1 cellular context compared by ENCODE assay signal in the genomic region with DNA sequence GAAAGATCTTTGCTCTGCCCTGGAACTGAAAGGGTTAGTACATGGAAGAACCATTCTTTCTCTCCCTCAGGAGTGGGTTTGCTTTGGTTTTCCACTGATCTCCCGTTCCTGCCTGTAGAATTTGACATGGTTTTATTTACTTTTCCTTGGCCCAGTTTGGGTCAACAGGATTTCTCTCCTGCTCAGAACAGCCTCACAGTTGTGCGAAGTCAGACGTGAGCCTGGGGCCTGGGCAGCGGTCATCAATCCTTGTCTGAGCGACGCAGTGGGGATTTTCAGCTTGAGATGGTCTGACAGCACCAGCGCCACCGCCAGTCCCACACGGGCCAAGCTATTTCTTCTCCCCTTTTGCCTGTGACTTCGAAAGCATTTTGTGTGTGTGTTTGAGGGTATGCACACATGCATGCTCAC.
TF ChIP-seq lines count a peak whose summit lies in the region.

No MANE protein-coding gene starts in this region.

TF ChIP-seq in HepG2, 621 proteins besides CTCF, POLR2A, EP300 and RAD21 (continued from another document):
- TF ChIP-seq, protein P1, sequence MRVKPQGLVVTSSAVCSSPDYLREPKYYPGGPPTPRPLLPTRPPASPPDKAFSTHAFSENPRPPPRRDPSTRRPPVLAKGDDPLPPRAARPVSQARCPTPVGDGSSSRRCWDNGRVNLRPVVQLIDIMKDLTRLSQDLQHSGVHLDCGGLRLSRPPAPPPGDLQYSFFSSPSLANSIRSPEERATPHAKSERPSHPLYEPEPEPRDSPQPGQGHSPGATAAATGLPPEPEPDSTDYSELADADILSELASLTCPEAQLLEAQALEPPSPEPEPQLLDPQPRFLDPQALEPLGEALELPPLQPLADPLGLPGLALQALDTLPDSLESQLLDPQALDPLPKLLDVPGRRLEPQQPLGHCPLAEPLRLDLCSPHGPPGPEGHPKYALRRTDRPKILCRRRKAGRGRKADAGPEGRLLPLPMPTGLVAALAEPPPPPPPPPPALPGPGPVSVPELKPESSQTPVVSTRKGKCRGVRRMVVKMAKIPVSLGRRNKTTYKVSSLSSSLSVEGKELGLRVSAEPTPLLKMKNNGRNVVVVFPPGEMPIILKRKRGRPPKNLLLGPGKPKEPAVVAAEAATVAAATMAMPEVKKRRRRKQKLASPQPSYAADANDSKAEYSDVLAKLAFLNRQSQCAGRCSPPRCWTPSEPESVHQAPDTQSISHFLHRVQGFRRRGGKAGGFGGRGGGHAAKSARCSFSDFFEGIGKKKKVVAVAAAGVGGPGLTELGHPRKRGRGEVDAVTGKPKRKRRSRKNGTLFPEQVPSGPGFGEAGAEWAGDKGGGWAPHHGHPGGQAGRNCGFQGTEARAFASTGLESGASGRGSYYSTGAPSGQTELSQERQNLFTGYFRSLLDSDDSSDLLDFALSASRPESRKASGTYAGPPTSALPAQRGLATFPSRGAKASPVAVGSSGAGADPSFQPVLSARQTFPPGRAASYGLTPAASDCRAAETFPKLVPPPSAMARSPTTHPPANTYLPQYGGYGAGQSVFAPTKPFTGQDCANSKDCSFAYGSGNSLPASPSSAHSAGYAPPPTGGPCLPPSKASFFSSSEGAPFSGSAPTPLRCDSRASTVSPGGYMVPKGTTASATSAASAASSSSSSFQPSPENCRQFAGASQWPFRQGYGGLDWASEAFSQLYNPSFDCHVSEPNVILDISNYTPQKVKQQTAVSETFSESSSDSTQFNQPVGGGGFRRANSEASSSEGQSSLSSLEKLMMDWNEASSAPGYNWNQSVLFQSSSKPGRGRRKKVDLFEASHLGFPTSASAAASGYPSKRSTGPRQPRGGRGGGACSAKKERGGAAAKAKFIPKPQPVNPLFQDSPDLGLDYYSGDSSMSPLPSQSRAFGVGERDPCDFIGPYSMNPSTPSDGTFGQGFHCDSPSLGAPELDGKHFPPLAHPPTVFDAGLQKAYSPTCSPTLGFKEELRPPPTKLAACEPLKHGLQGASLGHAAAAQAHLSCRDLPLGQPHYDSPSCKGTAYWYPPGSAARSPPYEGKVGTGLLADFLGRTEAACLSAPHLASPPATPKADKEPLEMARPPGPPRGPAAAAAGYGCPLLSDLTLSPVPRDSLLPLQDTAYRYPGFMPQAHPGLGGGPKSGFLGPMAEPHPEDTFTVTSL (CRISPR knock-in tag; IDR thresholded peaks at IDR 0.05; ENCODE audit: borderline replicate concordance), result peak; percentile 63; the same call in 1 of the 2 replicates
- TF ChIP-seq HOXA5 (CRISPR knock-in tag; IDR thresholded peaks at IDR 0.05), result peak; percentile 86; the same call in 1 of the 2 replicates
- TF ChIP-seq, protein P2, sequence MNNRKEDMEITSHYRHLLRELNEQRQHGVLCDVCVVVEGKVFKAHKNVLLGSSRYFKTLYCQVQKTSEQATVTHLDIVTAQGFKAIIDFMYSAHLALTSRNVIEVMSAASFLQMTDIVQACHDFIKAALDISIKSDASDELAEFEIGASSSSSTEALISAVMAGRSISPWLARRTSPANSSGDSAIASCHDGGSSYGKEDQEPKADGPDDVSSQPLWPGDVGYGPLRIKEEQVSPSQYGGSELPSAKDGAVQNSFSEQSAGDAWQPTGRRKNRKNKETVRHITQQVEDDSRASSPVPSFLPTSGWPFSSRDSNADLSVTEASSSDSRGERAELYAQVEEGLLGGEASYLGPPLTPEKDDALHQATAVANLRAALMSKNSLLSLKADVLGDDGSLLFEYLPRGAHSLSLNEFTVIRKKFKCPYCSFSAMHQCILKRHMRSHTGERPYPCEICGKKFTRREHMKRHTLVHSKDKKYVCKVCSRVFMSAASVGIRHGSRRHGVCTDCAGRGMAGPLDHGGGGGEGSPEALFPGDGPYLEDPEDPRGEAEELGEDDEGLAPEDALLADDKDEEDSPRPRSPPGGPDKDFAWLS (CRISPR knock-in tag; IDR thresholded peaks at IDR 0.05; ENCODE audit: borderline replicate concordance), result no peak
- TF ChIP-seq FOXA3 (CRISPR knock-in tag; IDR thresholded peaks at IDR 0.05), result peak; percentile 78
- no peak for TF ChIP-seq HNF4A (CRISPR knock-in tag; IDR thresholded peaks at IDR 0.05)
- no peak for TF ChIP-seq IRX3 (CRISPR knock-in tag; IDR thresholded peaks at IDR 0.05; ENCODE audit: borderline replicate concordance, low read depth)
- TF ChIP-seq, protein P3, sequence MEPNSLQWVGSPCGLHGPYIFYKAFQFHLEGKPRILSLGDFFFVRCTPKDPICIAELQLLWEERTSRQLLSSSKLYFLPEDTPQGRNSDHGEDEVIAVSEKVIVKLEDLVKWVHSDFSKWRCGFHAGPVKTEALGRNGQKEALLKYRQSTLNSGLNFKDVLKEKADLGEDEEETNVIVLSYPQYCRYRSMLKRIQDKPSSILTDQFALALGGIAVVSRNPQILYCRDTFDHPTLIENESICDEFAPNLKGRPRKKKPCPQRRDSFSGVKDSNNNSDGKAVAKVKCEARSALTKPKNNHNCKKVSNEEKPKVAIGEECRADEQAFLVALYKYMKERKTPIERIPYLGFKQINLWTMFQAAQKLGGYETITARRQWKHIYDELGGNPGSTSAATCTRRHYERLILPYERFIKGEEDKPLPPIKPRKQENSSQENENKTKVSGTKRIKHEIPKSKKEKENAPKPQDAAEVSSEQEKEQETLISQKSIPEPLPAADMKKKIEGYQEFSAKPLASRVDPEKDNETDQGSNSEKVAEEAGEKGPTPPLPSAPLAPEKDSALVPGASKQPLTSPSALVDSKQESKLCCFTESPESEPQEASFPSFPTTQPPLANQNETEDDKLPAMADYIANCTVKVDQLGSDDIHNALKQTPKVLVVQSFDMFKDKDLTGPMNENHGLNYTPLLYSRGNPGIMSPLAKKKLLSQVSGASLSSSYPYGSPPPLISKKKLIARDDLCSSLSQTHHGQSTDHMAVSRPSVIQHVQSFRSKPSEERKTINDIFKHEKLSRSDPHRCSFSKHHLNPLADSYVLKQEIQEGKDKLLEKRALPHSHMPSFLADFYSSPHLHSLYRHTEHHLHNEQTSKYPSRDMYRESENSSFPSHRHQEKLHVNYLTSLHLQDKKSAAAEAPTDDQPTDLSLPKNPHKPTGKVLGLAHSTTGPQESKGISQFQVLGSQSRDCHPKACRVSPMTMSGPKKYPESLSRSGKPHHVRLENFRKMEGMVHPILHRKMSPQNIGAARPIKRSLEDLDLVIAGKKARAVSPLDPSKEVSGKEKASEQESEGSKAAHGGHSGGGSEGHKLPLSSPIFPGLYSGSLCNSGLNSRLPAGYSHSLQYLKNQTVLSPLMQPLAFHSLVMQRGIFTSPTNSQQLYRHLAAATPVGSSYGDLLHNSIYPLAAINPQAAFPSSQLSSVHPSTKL (CRISPR knock-in tag; IDR thresholded peaks at IDR 0.05), result peak; percentile 70
- TF ChIP-seq, protein P4, sequence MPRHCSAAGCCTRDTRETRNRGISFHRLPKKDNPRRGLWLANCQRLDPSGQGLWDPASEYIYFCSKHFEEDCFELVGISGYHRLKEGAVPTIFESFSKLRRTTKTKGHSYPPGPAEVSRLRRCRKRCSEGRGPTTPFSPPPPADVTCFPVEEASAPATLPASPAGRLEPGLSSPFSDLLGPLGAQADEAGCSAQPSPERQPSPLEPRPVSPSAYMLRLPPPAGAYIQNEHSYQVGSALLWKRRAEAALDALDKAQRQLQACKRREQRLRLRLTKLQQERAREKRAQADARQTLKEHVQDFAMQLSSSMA (CRISPR knock-in tag; IDR thresholded peaks at IDR 0.05), result no peak
- TF ChIP-seq, protein P5, sequence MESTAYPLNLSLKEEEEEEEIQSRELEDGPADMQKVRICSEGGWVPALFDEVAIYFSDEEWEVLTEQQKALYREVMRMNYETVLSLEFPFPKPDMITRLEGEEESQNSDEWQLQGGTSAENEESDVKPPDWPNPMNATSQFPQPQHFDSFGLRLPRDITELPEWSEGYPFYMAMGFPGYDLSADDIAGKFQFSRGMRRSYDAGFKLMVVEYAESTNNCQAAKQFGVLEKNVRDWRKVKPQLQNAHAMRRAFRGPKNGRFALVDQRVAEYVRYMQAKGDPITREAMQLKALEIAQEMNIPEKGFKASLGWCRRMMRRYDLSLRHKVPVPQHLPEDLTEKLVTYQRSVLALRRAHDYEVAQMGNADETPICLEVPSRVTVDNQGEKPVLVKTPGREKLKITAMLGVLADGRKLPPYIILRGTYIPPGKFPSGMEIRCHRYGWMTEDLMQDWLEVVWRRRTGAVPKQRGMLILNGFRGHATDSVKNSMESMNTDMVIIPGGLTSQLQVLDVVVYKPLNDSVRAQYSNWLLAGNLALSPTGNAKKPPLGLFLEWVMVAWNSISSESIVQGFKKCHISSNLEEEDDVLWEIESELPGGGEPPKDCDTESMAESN (CRISPR knock-in tag; conservative IDR thresholded peaks at IDR 0.05), result peak; percentile 48; the same call in 1 of the 2 replicates
- peak; percentile 58; the same call in 1 of the 2 replicates for TF ChIP-seq PPARG (CRISPR knock-in tag; conservative IDR thresholded peaks at IDR 0.05)
- peak; percentile 44; the same call in 1 of the 2 replicates for TF ChIP-seq DMAP1 (CRISPR knock-in tag; IDR thresholded peaks at IDR 0.05)
- 0 out of 2 replicates have a peak, but pooled peaks have one; percentile 61 for TF ChIP-seq ZNF761 (CRISPR knock-in tag; conservative IDR thresholded peaks at IDR 0.05)
- TF ChIP-seq FOXC1 (CRISPR knock-in tag; IDR thresholded peaks at IDR 0.05; ENCODE audit: borderline replicate concordance), result 0 out of 2 replicates have a peak, but pooled peaks have one; percentile 72
- TF ChIP-seq SMARCC2 (IDR thresholded peaks at IDR 0.05), result no peak
- TF ChIP-seq MTA1 (CRISPR knock-in tag; IDR thresholded peaks at IDR 0.05; ENCODE audit: borderline replicate concordance), result peak; percentile 77; the same call in 1 of the 2 replicates
- TF ChIP-seq, protein P6, sequence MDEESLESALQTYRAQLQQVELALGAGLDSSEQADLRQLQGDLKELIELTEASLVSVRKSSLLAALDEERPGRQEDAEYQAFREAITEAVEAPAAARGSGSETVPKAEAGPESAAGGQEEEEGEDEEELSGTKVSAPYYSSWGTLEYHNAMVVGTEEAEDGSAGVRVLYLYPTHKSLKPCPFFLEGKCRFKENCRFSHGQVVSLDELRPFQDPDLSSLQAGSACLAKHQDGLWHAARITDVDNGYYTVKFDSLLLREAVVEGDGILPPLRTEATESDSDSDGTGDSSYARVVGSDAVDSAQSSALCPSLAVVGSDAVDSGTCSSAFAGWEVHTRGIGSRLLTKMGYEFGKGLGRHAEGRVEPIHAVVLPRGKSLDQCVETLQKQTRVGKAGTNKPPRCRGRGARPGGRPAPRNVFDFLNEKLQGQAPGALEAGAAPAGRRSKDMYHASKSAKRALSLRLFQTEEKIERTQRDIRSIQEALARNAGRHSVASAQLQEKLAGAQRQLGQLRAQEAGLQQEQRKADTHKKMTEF (CRISPR knock-in tag; IDR thresholded peaks at IDR 0.05), result peak; percentile 60; the same call in 1 of the 2 replicates
- peak; percentile 24; the same call in 1 of the 2 replicates for TF ChIP-seq ZNF205 (CRISPR knock-in tag; IDR thresholded peaks at IDR 0.05)
- peak; percentile 34 for TF ChIP-seq ASH2L (IDR thresholded peaks at IDR 0.05; ENCODE audit: insufficient read length, low read depth, low read length)
- no peak for TF ChIP-seq ZNF720 (CRISPR knock-in tag; IDR thresholded peaks at IDR 0.05)
- TF ChIP-seq, protein P7, sequence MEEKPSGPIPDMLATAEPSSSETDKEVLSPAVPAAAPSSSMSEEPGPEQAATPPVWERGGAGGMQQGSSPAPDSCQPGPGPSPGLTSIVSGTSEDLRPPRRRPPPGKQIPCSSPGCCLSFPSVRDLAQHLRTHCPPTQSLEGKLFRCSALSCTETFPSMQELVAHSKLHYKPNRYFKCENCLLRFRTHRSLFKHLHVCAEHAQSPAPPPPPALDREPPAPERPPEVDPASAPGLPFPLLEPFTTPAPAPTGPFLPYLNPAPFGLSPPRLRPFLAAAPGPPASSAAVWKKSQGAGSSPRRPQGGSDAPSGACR (CRISPR knock-in tag; IDR thresholded peaks at IDR 0.05), result 0 out of 2 replicates have a peak, but pooled peaks have one; percentile 54
- TF ChIP-seq GFI1 (CRISPR knock-in tag; IDR thresholded peaks at IDR 0.05; ENCODE audit: borderline replicate concordance), result peak; percentile 88
- no peak for TF ChIP-seq ZNF816 (CRISPR knock-in tag; IDR thresholded peaks at IDR 0.05; ENCODE audit: borderline replicate concordance)
- TF ChIP-seq ZNF331 (CRISPR knock-in tag; IDR thresholded peaks at IDR 0.05), result 0 out of 2 replicates have a peak, but pooled peaks have one; percentile 39
- TF ChIP-seq, protein P8, sequence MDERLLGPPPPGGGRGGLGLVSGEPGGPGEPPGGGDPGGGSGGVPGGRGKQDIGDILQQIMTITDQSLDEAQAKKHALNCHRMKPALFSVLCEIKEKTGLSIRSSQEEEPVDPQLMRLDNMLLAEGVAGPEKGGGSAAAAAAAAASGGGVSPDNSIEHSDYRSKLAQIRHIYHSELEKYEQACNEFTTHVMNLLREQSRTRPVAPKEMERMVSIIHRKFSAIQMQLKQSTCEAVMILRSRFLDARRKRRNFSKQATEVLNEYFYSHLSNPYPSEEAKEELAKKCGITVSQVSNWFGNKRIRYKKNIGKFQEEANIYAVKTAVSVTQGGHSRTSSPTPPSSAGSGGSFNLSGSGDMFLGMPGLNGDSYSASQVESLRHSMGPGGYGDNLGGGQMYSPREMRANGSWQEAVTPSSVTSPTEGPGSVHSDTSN (CRISPR knock-in tag; IDR thresholded peaks at IDR 0.05), result peak; percentile 35
- 0 out of 2 replicates have a peak, but pooled peaks have one; percentile 18 for TF ChIP-seq SIX1 (CRISPR knock-in tag; IDR thresholded peaks at IDR 0.05; ENCODE audit: borderline replicate concordance)
- TF ChIP-seq KMT2A (CRISPR knock-in tag; IDR thresholded peaks at IDR 0.05), result peak; percentile 63; the same call in 1 of the 2 replicates
- TF ChIP-seq MEIS2 (CRISPR knock-in tag; IDR thresholded peaks at IDR 0.05), result peak; percentile 84
- TF ChIP-seq MEIS1 (CRISPR knock-in tag; IDR thresholded peaks at IDR 0.05; ENCODE audit: borderline replicate concordance), result 0 out of 2 replicates have a peak, but pooled peaks have one; percentile 69
- TF ChIP-seq, protein P9, sequence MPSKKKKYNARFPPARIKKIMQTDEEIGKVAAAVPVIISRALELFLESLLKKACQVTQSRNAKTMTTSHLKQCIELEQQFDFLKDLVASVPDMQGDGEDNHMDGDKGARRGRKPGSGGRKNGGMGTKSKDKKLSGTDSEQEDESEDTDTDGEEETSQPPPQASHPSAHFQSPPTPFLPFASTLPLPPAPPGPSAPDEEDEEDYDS (CRISPR knock-in tag; IDR thresholded peaks at IDR 0.05), result peak; percentile 45; the same call in 1 of the 2 replicates
- TF ChIP-seq PAX8 (CRISPR knock-in tag; IDR thresholded peaks at IDR 0.05; ENCODE audit: borderline replicate concordance), result 0 out of 2 replicates have a peak, but pooled peaks have one; percentile 36
- TF ChIP-seq ZNF317 (CRISPR knock-in tag; IDR thresholded peaks at IDR 0.05), result peak; percentile 53; the same call in 1 of the 2 replicates
- peak; percentile 74 for TF ChIP-seq GATAD2A (CRISPR knock-in tag; IDR thresholded peaks at IDR 0.05)
- TF ChIP-seq FOXJ3 (CRISPR knock-in tag; IDR thresholded peaks at IDR 0.05; ENCODE audit: borderline replicate concordance), result 0 out of 2 replicates have a peak, but pooled peaks have one; percentile 20
- no peak for TF ChIP-seq MED1 (CRISPR knock-in tag; IDR thresholded peaks at IDR 0.05)
